In genomic region chr5:151278845-151279244, GRCh38 we compare ENCODE assay signal across 38 cellular contexts. TPM values are rescaled to one million over a fixed set of nuclear protein-coding genes. Genes with fewer than 3 reads are reported as not detected.
"Had no signal": no experiment of that assay in that cellular context is flagged by ENCODE, and none has a peak within 500 bp of the region (broad histone marks: within the 10 kb centered on the region; RNA-seq: fewer than 3 reads in every experiment).

No MANE protein-coding gene starts in this region.

- H3K4me2 ChIP-seq: KMS-11 had no signal

- H3K27ac ChIP-seq: KMS-11 had no signal

- H3K4me3 ChIP-seq: MG63 had no signal

- H3K9me3 ChIP-seq: MG63 had no signal

- H3K36me3 ChIP-seq: MG63 had no signal

- DNase-seq: Karpas-422, Kasumi-1, KG1, MG63, MM.1S, MV-4-11, NCI-H1048, NCI-H1092, NCI-H1092 treated with DMSO at 0.1 percent for 48 hours, NCI-H1105, NCI-H1105 treated with DMSO at 0.1 percent for 48 hours, NCI-H1417, NCI-H1417 treated with DMSO at 0.1 percent for 48 hours, NCI-H1436, NCI-H1436 treated with DMSO at 0.1 percent for 48 hours, NCI-H146, NCI-H1694, NCI-H1694 treated with DMSO at 0.1 percent for 48 hours, NCI-H187, NCI-H187 treated with DMSO at 0.1 percent for 48 hours, NCI-H1930, NCI-H2029, NCI-H2029 treated with DMSO at 0.1 percent for 48 hours, NCI-H2081, NCI-H2081 treated with DMSO at 0.1 percent for 48 hours, NCI-H2107, NCI-H2171, NCI-H2171 treated with DMSO at 0.1 percent for 48 hours, NCI-H2227 treated with DMSO at 0.1 percent for 48 hours, NCI-H226, NCI-H345, NCI-H446, NCI-H446 treated with DMSO at 0.1 percent for 48 hours had no signal

- H3K9ac ChIP-seq: KMS-11 had no signal

RNA-seq across cellular contexts. Expression of gene SLC36A3, which starts 24.7 kb away (rescaled TPM):
- total RNA-seq: LHCN-M2, M059J, MCF 10A, NCI-H460 had no signal
